In the genomic region with DNA sequence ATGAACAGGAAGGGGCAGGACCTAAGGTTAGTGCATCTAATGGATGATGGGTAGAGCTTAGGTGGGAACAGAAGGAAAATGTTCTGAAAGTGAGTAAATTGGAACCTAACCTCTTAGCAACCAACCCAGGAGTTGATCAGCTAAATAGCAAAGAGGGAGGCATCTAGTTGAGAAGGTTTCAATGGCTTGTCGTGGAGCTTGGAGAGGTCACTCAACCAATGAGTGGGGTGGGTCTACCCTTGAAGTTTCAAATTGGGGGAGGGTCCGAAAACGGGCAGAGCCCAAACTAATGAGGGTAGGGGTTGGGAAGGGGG, we compare ENCODE assay signal across 9 cellular contexts. TPM values are rescaled to one million over a fixed set of nuclear protein-coding genes. Genes with fewer than 3 reads are reported as not detected.
A peak's percentile ranks its signal among the peaks of the same experiment; 100 is the strongest.
DNase-seq lines count a peak whose midpoint lies in the region; ATAC-seq, FAIRE-seq and TF ChIP-seq lines count a peak whose summit lies in the region.
"Had no signal": no experiment of that assay in that cellular context is flagged by ENCODE, and none has a peak within 500 bp of the region (broad histone marks: within the 10 kb centered on the region; RNA-seq: fewer than 3 reads in every experiment).

No MANE protein-coding gene starts in this region.

- H3K36me3 ChIP-seq in left ventricle myocardium inferior = no peaks in the 10 kb centered on the region
- no peaks in the 10 kb centered on the region for H3K36me3 ChIP-seq in kidney (ENCODE audit: control insufficient read depth in 1 of 2, insufficient read depth in 2 of 2, low read length in 2 of 2)
- no peaks in the 10 kb centered on the region for H3K36me3 ChIP-seq in WERI-Rb-1

- H3K4me3 Mint-ChIP-seq in activated naive CD8-positive, alpha-beta T cell = peak overlapping the region; percentile 75

- H3K27ac ChIP-seq in left ventricle myocardium inferior (replicated peaks) (no peak overlapping the region), kidney (ENCODE audit: low read depth in 2 of 2, low read length in 2 of 2) (no peak overlapping the region), WERI-Rb-1 (no peak overlapping the region)

- no peak for FAIRE-seq in kidney (lab: Jason Lieb, UNC)

- intact Hi-C loops in left ventricle myocardium inferior (cut with micrococcal nuclease) = no loop called here
- intact Hi-C loops in Right ventricle myocardium superior (cut with DNase I) = no loop called here
- intact Hi-C loops in kidney (cut with DNase I) = no loop called here

- peaks cover 4% of the 10 kb centered on the region for H3K9me3 Mint-ChIP-seq in activated naive CD8-positive, alpha-beta T cell (ENCODE audit: low read depth)

- H3K4me3 ChIP-seq in left ventricle myocardium inferior (peak overlapping the region; percentile 60), kidney (ENCODE audit: low read length in 2 of 2) (peak overlapping the region in 1 of 2 donors; percentile 11), WERI-Rb-1 (ENCODE audit: low read depth, low read length) (no peak overlapping the region)
- H3K4me3 ChIP-seq: mucosa of descending colon had no signal

- peaks cover 29% of the 10 kb centered on the region for H3K27me3 ChIP-seq in left ventricle myocardium inferior (ENCODE audit: low read depth)
- no peaks in the 10 kb centered on the region for H3K27me3 ChIP-seq in WERI-Rb-1 (ENCODE audit: insufficient read depth, low read depth, severe bottlenecking)

- no peak for DNase-seq in left ventricle myocardium inferior
- no peak for DNase-seq in Right ventricle myocardium superior
- peak; percentile 32 for DNase-seq in kidney
- DNase-seq in NCI-H526 (lab: John Stamatoyannopoulos, UW) = no peak
- DNase-seq in NCI-H187 treated with DMSO at 0.1 percent for 48 hours (lab: John Stamatoyannopoulos, UW) = no peak
- DNase-seq in activated CD4-positive, alpha-beta T cell treated with anti-CD3 and anti-CD28 coated beads, Interleukin-2, amount 50 U/mL, for 4 hours = no peak
- DNase-seq in WERI-Rb-1 = no peak

- H3K27ac Mint-ChIP-seq in activated naive CD8-positive, alpha-beta T cell = peak overlapping the region; percentile 43

- TF ChIP-seq CTCF in left ventricle myocardium inferior (IDR thresholded peaks at IDR 0.05; ENCODE audit: borderline replicate concordance) = no peak
- no peak for TF ChIP-seq CTCF in kidney (IDR thresholded peaks at IDR 0.05; ENCODE audit: borderline replicate concordance, extremely low read depth, insufficient read depth)
- no peak for TF ChIP-seq CTCF in WERI-Rb-1 (IDR thresholded peaks at IDR 0.05; ENCODE audit: low read depth, low read length)

- no peaks in the 10 kb centered on the region for H3K9me3 ChIP-seq in left ventricle myocardium inferior (replicated peaks)
- H3K9me3 ChIP-seq in kidney (ENCODE audit: control insufficient read depth in 1 of 2, low read length in 2 of 2) = no peaks in the 10 kb centered on the region
- no peaks in the 10 kb centered on the region for H3K9me3 ChIP-seq in WERI-Rb-1 (ENCODE audit: severe bottlenecking)
- H3K9me3 ChIP-seq: mucosa of descending colon had no signal

- no peak overlapping the region for H3K9ac ChIP-seq in kidney (ENCODE audit: low read length in 2 of 2)

- ATAC-seq in Right ventricle myocardium superior (ENCODE audit: poor library complexity) = no peak

- peaks cover 4% of the 10 kb centered on the region for H3K27me3 Mint-ChIP-seq in activated naive CD8-positive, alpha-beta T cell

- peaks cover 16% of the 10 kb centered on the region for H3K4me1 ChIP-seq in left ventricle myocardium inferior
- H3K4me1 ChIP-seq in kidney (ENCODE audit: control insufficient read depth in 1 of 2, insufficient read depth in 1 of 2, low read depth in 1 of 2, low read length in 2 of 2) = peaks cover 0 to 3% of the 10 kb centered on the region in 2 donors

- H3K36me3 Mint-ChIP-seq in activated naive CD8-positive, alpha-beta T cell = no peaks in the 10 kb centered on the region

- peaks cover 13% of the 10 kb centered on the region for H3K4me1 Mint-ChIP-seq in activated naive CD8-positive, alpha-beta T cell (ENCODE audit: low read depth)

RNA-seq across cellular contexts. Expression of gene SHKBP1, which starts 5.7 kb away (rescaled TPM):
- 14.8 TPM for total RNA-seq in left ventricle myocardium inferior
- 15.7 TPM for total RNA-seq in Right ventricle myocardium superior
- total RNA-seq in kidney = 69.6 TPM
- 91.3 TPM for polyA plus RNA-seq in kidney (ENCODE audit: insufficient read depth, low read depth, low replicate concordance)

RNA-seq across cellular contexts. Expression of gene LTBP4, which starts 30.2 kb away (rescaled TPM):
- total RNA-seq in left ventricle myocardium inferior (260 TPM), Right ventricle myocardium superior (296 TPM), kidney (155 TPM)
- 52.1 TPM for polyA plus RNA-seq in kidney (ENCODE audit: insufficient read depth, low read depth, low replicate concordance)
